In genomic region chr9:20436475-20437195, GRCh38 we compare ENCODE assay signal across 19 cellular contexts.
"Had no signal": no experiment of that assay in that cellular context is flagged by ENCODE, and none has a peak within 500 bp of the region (broad histone marks: within the 10 kb centered on the region; RNA-seq: fewer than 3 reads in every experiment).

No MANE protein-coding gene starts in this region.

- H3K27me3 ChIP-seq: brain microvascular endothelial cell, cardiac muscle cell had no signal

- ATAC-seq: PC-3 had no signal

- H3K36me3 ChIP-seq: brain microvascular endothelial cell, cardiac muscle cell had no signal

- H3K27me3 Mint-ChIP-seq: activated CD4-positive, alpha-beta memory T cell treated with anti-CD3 and anti-CD28 coated beads, Interleukin-2, amount 10 ng/mL, durations not matched to agents 7 days and 5 days; activated naive CD4-positive, alpha-beta T cell treated with anti-CD3 and anti-CD28 coated beads, Interleukin-2, amount 50 U/mL, for 24 hours had no signal

- H3K9me3 Mint-ChIP-seq: activated CD4-positive, alpha-beta memory T cell treated with anti-CD3 and anti-CD28 coated beads, Interleukin-2, amount 10 ng/mL, durations not matched to agents 7 days and 5 days; activated naive CD4-positive, alpha-beta T cell treated with anti-CD3 and anti-CD28 coated beads, Interleukin-2, amount 50 U/mL, for 24 hours; T-helper 1 cell treated with Interleukin-12 subunit alpha and Interleukin-12 subunit beta and Interleukin-4 antibody, amounts not matched to agents 30 μg/mL and 1 μg/mL, for 36 hours had no signal

- H3K9ac ChIP-seq: KMS-11 had no signal

- H3K27ac ChIP-seq: brain microvascular endothelial cell, cardiac muscle cell, KMS-11 had no signal

- H3K4me3 ChIP-seq: cardiac muscle cell had no signal

- H3K4me2 ChIP-seq: KMS-11 had no signal

- DNase-seq: activated CD4-positive, alpha-beta memory T cell treated with anti-CD3 and anti-CD28 coated beads, Interleukin-2, amount 10 ng/mL, durations not matched to agents 7 days and 5 days; activated CD4-positive, alpha-beta T cell treated with anti-CD3 and anti-CD28 coated beads for 1 hour; activated CD4-positive, alpha-beta T cell treated with anti-CD3 and anti-CD28 coated beads, Interleukin-2, amount 50 U/mL, for 1 hour; activated CD8-positive, alpha-beta memory T cell treated with anti-CD3 and anti-CD28 coated beads, Interleukin-2, amount 50 U/mL, for 48 hours; activated T-cell treated with anti-CD3 and anti-CD28 coated beads, Interleukin-2, amount 50 U/mL, for 48 hours; NCI-H1092; NCI-H1417; NCI-H2029; NCI-H2107; NCI-H345; NCI-H510A treated with DMSO at 0.1 percent for 48 hours; NCI-H69; PC-3; SHP77 treated with DMSO at 0.1 percent for 48 hours had no signal

- H3K27ac Mint-ChIP-seq: activated CD4-positive, alpha-beta memory T cell treated with anti-CD3 and anti-CD28 coated beads, Interleukin-2, amount 10 ng/mL, durations not matched to agents 7 days and 5 days; T-helper 1 cell treated with Interleukin-12 subunit alpha and Interleukin-12 subunit beta and Interleukin-4 antibody, amounts not matched to agents 30 μg/mL and 1 μg/mL, for 36 hours had no signal

- H3K4me3 Mint-ChIP-seq: activated CD4-positive, alpha-beta memory T cell treated with anti-CD3 and anti-CD28 coated beads, Interleukin-2, amount 10 ng/mL, durations not matched to agents 7 days and 5 days; activated naive CD4-positive, alpha-beta T cell treated with anti-CD3 and anti-CD28 coated beads, Interleukin-2, amount 50 U/mL, for 24 hours; T-helper 1 cell treated with Interleukin-12 subunit alpha and Interleukin-12 subunit beta and Interleukin-4 antibody, amounts not matched to agents 30 μg/mL and 1 μg/mL, for 36 hours had no signal
